ENCODE assay signal across 10 cellular contexts in genomic region chr2:181106229-181106628, GRCh38.
DNase-seq lines count a peak whose midpoint lies in the region; ATAC-seq and TF ChIP-seq lines count a peak whose summit lies in the region.
"Had no signal": no experiment of that assay in that cellular context is flagged by ENCODE, and none has a peak within 500 bp of the region (broad histone marks: within the 10 kb centered on the region; RNA-seq: fewer than 3 reads in every experiment).

No MANE protein-coding gene starts in this region.

- TF ChIP-seq CTCF in upper lobe of left lung (IDR thresholded peaks at IDR 0.05) = no peak
- no peak for TF ChIP-seq CTCF in GM13977 (IDR thresholded peaks at IDR 0.05; ENCODE audit: extremely low read depth, insufficient read depth, missing control alignments)

- H3K36me3 Mint-ChIP-seq in T-cell (peaks cover 3% of the 10 kb centered on the region), immature natural killer cell (peaks cover 0 to 4% (median 0%) of the 10 kb centered on the region in 3 donors)

- in situ Hi-C loops in GM23248 (cut with MboI) = loop anchor here (5.0 kb wide), 1 partner anchor 351 kb away; the partner anchor contains the start of gene ITGA4
- in situ Hi-C loops in GM13977 (cut with MboI; ENCODE audit: low pct_unique_long_range_greater_than_20kb, low sequenced_read_pairs, unreplicated experiment) = loop anchor here (10.0 to 25.0 kb wide), 2 partner anchors 131 to 349 kb away; partner anchors contain the start of gene ITGA4

- H3K4me2 ChIP-seq in GM23248 (ENCODE audit: unreplicated experiment) = peak overlapping the region; percentile 53

- H3K4me3 ChIP-seq in GM23248 (no peak overlapping the region), upper lobe of left lung (no peak overlapping the region)
- H3K4me3 ChIP-seq: adrenal gland had no signal

- peak; percentile 28 for DNase-seq in NCI-H1436 (lab: John Stamatoyannopoulos, UW)
- DNase-seq in NCI-H1436 treated with DMSO at 0.1 percent for 48 hours (lab: John Stamatoyannopoulos, UW) = no peak
- DNase-seq in GM23248 = peak; percentile 48
- DNase-seq in T-cell = no peak
- DNase-seq in immature natural killer cell = no peak
- DNase-seq in upper lobe of left lung = no peak
- DNase-seq in GM13977 (ENCODE audit: low spot score) = no peak
- DNase-seq: small intestine had no signal

- no peaks in the 10 kb centered on the region for H3K79me2 ChIP-seq in GM23248 (ENCODE audit: insufficient read depth)

- no peak for TF ChIP-seq POLR2A in upper lobe of left lung (IDR thresholded peaks at IDR 0.05)

- peak overlapping the region; percentile 37; the same call in 1 of the 2 replicates for H3K27ac ChIP-seq in GM23248
- no peak overlapping the region for H3K27ac ChIP-seq in upper lobe of left lung
- H3K27ac ChIP-seq: adrenal gland had no signal

- peak overlapping the region; percentile 68 to 84 for H3K27ac Mint-ChIP-seq in T-cell
- peak overlapping the region in 5 of 6 donors; percentile 36 to 77 (median 72) for H3K27ac Mint-ChIP-seq in immature natural killer cell

- H3K4me3 Mint-ChIP-seq in T-cell (peak overlapping the region in 1 of 3 donors; percentile 49), immature natural killer cell (peak overlapping the region in 1 of 5 donors; percentile 12)

- H3K4me1 ChIP-seq in GM23248 (ENCODE audit: insufficient read depth) (peaks cover 33% of the 10 kb centered on the region), upper lobe of left lung (no peaks in the 10 kb centered on the region)
- H3K4me1 ChIP-seq: adrenal gland had no signal

- H3K4me1 Mint-ChIP-seq in T-cell (peaks cover 46 to 53% (median 50%) of the 10 kb centered on the region in 3 donors), immature natural killer cell (peaks cover 41 to 46% of the 10 kb centered on the region in 2 donors)

- no peaks in the 10 kb centered on the region for H3K9me3 ChIP-seq in GM23248 (ENCODE audit: low read depth)
- no peaks in the 10 kb centered on the region for H3K9me3 ChIP-seq in upper lobe of left lung
- H3K9me3 ChIP-seq: adrenal gland had no signal

- H3K9me3 Mint-ChIP-seq in T-cell (no peaks in the 10 kb centered on the region), immature natural killer cell (peaks cover 0 to 4% (median 0%) of the 10 kb centered on the region in 6 donors)

- H3K27me3 Mint-ChIP-seq in T-cell (no peaks in the 10 kb centered on the region), immature natural killer cell (ENCODE audit: low read depth in 3 of 3) (peaks cover 0 to 4% (median 0%) of the 10 kb centered on the region in 3 donors)

- H3K27me3 ChIP-seq in GM23248 (replicated peaks; ENCODE audit: insufficient read depth) (no peaks in the 10 kb centered on the region), upper lobe of left lung (no peaks in the 10 kb centered on the region)
- H3K27me3 ChIP-seq: adrenal gland had no signal

- no peak overlapping the region for H3K9ac ChIP-seq in GM23248

- ATAC-seq in T-cell (replicated peaks in 1 of 4) (no peak), upper lobe of left lung (ENCODE audit: low FRiP score in 2 of 2) (no peak), GM21515 (IDR thresholded peaks at IDR 0.05; ENCODE audit: unreplicated experiment) (no peak)

- peaks cover 11% of the 10 kb centered on the region for H3F3A ChIP-seq in GM23248 (ENCODE audit: insufficient read depth)

- no peaks in the 10 kb centered on the region for H4K20me1 ChIP-seq in GM23248 (ENCODE audit: insufficient read depth)

- 29 to 34% methylated on average over 2 of the region's 2 CpGs for WGBS in GM23248 (ENCODE audit: low coverage in 1 of 2, low lambda C conversion rate in 2 of 2, missing lambda C conversion rate in 2 of 2), 2 experiments
- 67 to 82% methylated on average over 2 of the region's 2 CpGs for WGBS in upper lobe of left lung, 2 donors

- H3K36me3 ChIP-seq in GM23248 (ENCODE audit: low read depth) (no peaks in the 10 kb centered on the region), upper lobe of left lung (no peaks in the 10 kb centered on the region)
- H3K36me3 ChIP-seq: adrenal gland had no signal

- CTCF ChIA-PET in T-cell (lab: Charles Lee) = interaction anchor here (0.6 to 2.7 kb wide), 5 partner anchors 56 to 352 kb away, joined by 3 to 23 read pairs (median 4); partner anchors contain the start of gene ITGA4 (in 1 of the 2)

- POLR2A ChIA-PET in T-cell (lab: Charles Lee) = interaction anchor here in 1 of 2 donors (0.9 kb wide), 1 partner anchor 364 kb away, joined by 4 read pairs; no protein-coding TSS in a partner anchor

- no peak for TF ChIP-seq EP300 in upper lobe of left lung (IDR thresholded peaks at IDR 0.05)

- no peaks in the 10 kb centered on the region for H3K9me2 ChIP-seq in GM23248 (ENCODE audit: insufficient read depth)

- H2AFZ ChIP-seq in GM23248 = no peak overlapping the region

Comparison
In these comparisons a context has a peak if more than half of its experiments do, and no peak if none do; other contexts are left out.
1. DNase-seq: peak in NCI-H1436 (single experiment) and GM23248 (single experiment); none in NCI-H1436 treated with DMSO at 0.1 percent for 48 hours (single experiment), T-cell (0 of 34), immature natural killer cell (0 of 3), upper lobe of left lung (0 of 2) and GM13977 (single experiment).